1 cellular context compared by ENCODE assay signal in genomic region chr2:71064110-71064611, GRCh38.
TF ChIP-seq lines count a peak whose summit lies in the region.

No MANE protein-coding gene starts in this region.

TF ChIP-seq in K562, 482 proteins besides CTCF, POLR2A, EP300 and RAD21 (continued from another document):
- TF ChIP-seq PRDM10 (IDR thresholded peaks at IDR 0.05; ENCODE audit: partially characterized antibody) (peak; percentile 14), NR2C1 (IDR thresholded peaks at IDR 0.05) (no peak), NR2C1 (tag; IDR thresholded peaks at IDR 0.05) (no peak)
TF ChIP-seq in K562: peak in this region for 5.
